8 cellular contexts compared by ENCODE assay signal in genomic region chr18:72544092-72544886, GRCh38. TPM values are rescaled to one million over a fixed set of nuclear protein-coding genes. Genes with fewer than 3 reads are reported as not detected.
DNase-seq lines count a peak whose midpoint lies in the region; ATAC-seq and TF ChIP-seq lines count a peak whose summit lies in the region.

Gene CBLN2, minus strand, starts transcription at chr18:72544342. Its CDS starts 2,182 bp downstream, at chr18:72542160.

- H3K27me3 ChIP-seq in left ventricle myocardium inferior (ENCODE audit: low read depth) = peaks cover 79% of the 10 kb centered on the region

- H3K4me1 ChIP-seq in left ventricle myocardium inferior = peaks cover 21% of the 10 kb centered on the region

- no peaks in the 10 kb centered on the region for H3K9me3 Mint-ChIP-seq in activated T-helper 1 cell treated with anti-CD3 and anti-CD28 coated beads, Interleukin-12 subunit alpha, Interleukin-12 subunit beta, Interleukin-2, Interleukin-4 antibody, amounts not matched to agents 30 ng/mL and 10 ng/mL and 1 ng/mL, durations not matched to agents 14 hours and 24 hours and 36 hours

- H3K4me1 Mint-ChIP-seq in activated T-helper 1 cell treated with anti-CD3 and anti-CD28 coated beads, Interleukin-12 subunit alpha, Interleukin-12 subunit beta, Interleukin-2, Interleukin-4 antibody, amounts not matched to agents 30 ng/mL and 10 ng/mL and 1 ng/mL, durations not matched to agents 14 hours and 24 hours and 36 hours (ENCODE audit: low read depth) = no peaks in the 10 kb centered on the region

- DNase-seq in C1 segment of cervical spinal cord (lab: John Stamatoyannopoulos, UW) = peak in 10 of 14 donors; percentile 13 to 74 (median 38)
- peak; percentile 21 for DNase-seq in NCI-H2171 (lab: John Stamatoyannopoulos, UW)
- DNase-seq in activated T-helper 1 cell treated with anti-CD3 and anti-CD28 coated beads, Interleukin-12 subunit alpha, Interleukin-12 subunit beta, Interleukin-2, Interleukin-4 antibody, amounts not matched to agents 30 ng/mL and 10 ng/mL and 1 ng/mL, durations not matched to agents 14 hours and 24 hours and 36 hours (ENCODE audit: low spot score) = peak; percentile 5
- no peak for DNase-seq in left ventricle myocardium inferior
- DNase-seq in retinal pigment epithelial cell (ENCODE audit: low read depth) = peak; percentile 34
- no peak for DNase-seq in activated gamma-delta T cell (lab: John Stamatoyannopoulos, UW)

- H3K36me3 Mint-ChIP-seq in activated T-helper 1 cell treated with anti-CD3 and anti-CD28 coated beads, Interleukin-12 subunit alpha, Interleukin-12 subunit beta, Interleukin-2, Interleukin-4 antibody, amounts not matched to agents 30 ng/mL and 10 ng/mL and 1 ng/mL, durations not matched to agents 14 hours and 24 hours and 36 hours (ENCODE audit: low read depth) = no peaks in the 10 kb centered on the region

- H3K4me3 Mint-ChIP-seq in activated T-helper 1 cell treated with anti-CD3 and anti-CD28 coated beads, Interleukin-12 subunit alpha, Interleukin-12 subunit beta, Interleukin-2, Interleukin-4 antibody, amounts not matched to agents 30 ng/mL and 10 ng/mL and 1 ng/mL, durations not matched to agents 14 hours and 24 hours and 36 hours = no peak within 1 kb of the TSS

- H3K27ac ChIP-seq in left ventricle myocardium inferior (replicated peaks) = no peak within 1 kb of the TSS

- intact Hi-C loops in activated T-helper 1 cell treated with anti-CD3 and anti-CD28 coated beads, Interleukin-12 subunit alpha, Interleukin-12 subunit beta, Interleukin-2, Interleukin-4 antibody, amounts not matched to agents 30 ng/mL and 10 ng/mL and 1 ng/mL, durations not matched to agents 14 hours and 24 hours and 36 hours (cut with micrococcal nuclease) = no loop called here
- intact Hi-C loops in left ventricle myocardium inferior (cut with micrococcal nuclease) = no loop called here

- H3K4me3 ChIP-seq in left ventricle myocardium inferior (peak within 1 kb of the TSS; percentile 48), retinal pigment epithelial cell (ENCODE audit: low read length) (peak within 1 kb of the TSS; percentile 40)

- peaks cover 25% of the 10 kb centered on the region for H3K27me3 Mint-ChIP-seq in activated T-helper 1 cell treated with anti-CD3 and anti-CD28 coated beads, Interleukin-12 subunit alpha, Interleukin-12 subunit beta, Interleukin-2, Interleukin-4 antibody, amounts not matched to agents 30 ng/mL and 10 ng/mL and 1 ng/mL, durations not matched to agents 14 hours and 24 hours and 36 hours (ENCODE audit: insufficient read depth)

- no peaks in the 10 kb centered on the region for H3K36me3 ChIP-seq in left ventricle myocardium inferior

- peak; percentile 57 for TF ChIP-seq CTCF in left ventricle myocardium inferior (IDR thresholded peaks at IDR 0.05; ENCODE audit: borderline replicate concordance)
- TF ChIP-seq CTCF in retinal pigment epithelial cell (conservative IDR thresholded peaks at IDR 0.05; ENCODE audit: low read depth, low read length) = peak; percentile 82

- peak; percentile 96 for ATAC-seq in GM18861 (IDR thresholded peaks at IDR 0.05; ENCODE audit: unreplicated experiment)
- ATAC-seq in HG03066 (IDR thresholded peaks at IDR 0.05; ENCODE audit: low read depth, unreplicated experiment) = peak; percentile 89

- no peaks in the 10 kb centered on the region for H3K9me3 ChIP-seq in left ventricle myocardium inferior (replicated peaks)

- H3K27ac Mint-ChIP-seq in activated T-helper 1 cell treated with anti-CD3 and anti-CD28 coated beads, Interleukin-12 subunit alpha, Interleukin-12 subunit beta, Interleukin-2, Interleukin-4 antibody, amounts not matched to agents 30 ng/mL and 10 ng/mL and 1 ng/mL, durations not matched to agents 14 hours and 24 hours and 36 hours = peak within 1 kb of the TSS; percentile 44

RNA-seq across cellular contexts. Expression of gene CBLN2, which starts in this region (rescaled TPM):
- total RNA-seq in activated T-helper 1 cell treated with anti-CD3 and anti-CD28 coated beads, Interleukin-12 subunit alpha, Interleukin-12 subunit beta, Interleukin-2, Interleukin-4 antibody, amounts not matched to agents 30 ng/mL and 10 ng/mL and 1 ng/mL, durations not matched to agents 14 hours and 24 hours and 36 hours = not detected in 2 replicates
- total RNA-seq in left ventricle myocardium inferior = not detected

Comparison
In these comparisons a context has a peak if more than half of its experiments do, and no peak if none do; other contexts are left out.
1. Peak in DNase-seq in activated T-helper 1 cell treated with anti-CD3 and anti-CD28 coated beads, Interleukin-12 subunit alpha, Interleukin-12 subunit beta, Interleukin-2, Interleukin-4 antibody, amounts not matched to agents 30 ng/mL and 10 ng/mL and 1 ng/mL, durations not matched to agents 14 hours and 24 hours and 36 hours; RNA of the gene not detected or under 1 TPM.
2. DNase-seq: peak in C1 segment of cervical spinal cord (10 of 14), NCI-H2171 (single experiment) and retinal pigment epithelial cell (single experiment); none in left ventricle myocardium inferior (single experiment) and activated gamma-delta T cell (single experiment).